In genomic region chr19:46015080-46015960, GRCh38 we compare ENCODE assay signal across 8 cellular contexts. TPM values are rescaled to one million over a fixed set of nuclear protein-coding genes. Genes with fewer than 3 reads are reported as not detected.
A peak's percentile ranks its signal among the peaks of the same experiment; 100 is the strongest.
DNase-seq lines count a peak whose midpoint lies in the region; ATAC-seq, FAIRE-seq and TF ChIP-seq lines count a peak whose summit lies in the region.

No MANE protein-coding gene starts in this region.

- TF ChIP-seq CTCF in endothelial cell of umbilical vein (IDR thresholded peaks at IDR 0.05; ENCODE audit: extremely low read depth in 1 of 2, insufficient read depth in 1 of 2, low read depth in 1 of 2, low read length in 2 of 2) (no peak), nephron (IDR thresholded peaks at IDR 0.05; ENCODE audit: unreplicated experiment in 3 of 3) (no peak), stomach (IDR thresholded peaks at IDR 0.05) (no peak)

- TF ChIP-seq POLR2A in endothelial cell of umbilical vein (IDR thresholded peaks at IDR 0.05; ENCODE audit: low read depth, low read length) (no peak), stomach (IDR thresholded peaks at IDR 0.05) (no peak)

- no TSS peak for BruUV-seq in endothelial cell of umbilical vein (replicated peaks; lab: Mats Ljungman, UMichigan)

- H3K27me3 ChIP-seq in endothelial cell of umbilical vein (ENCODE audit: control insufficient read depth in 2 of 2, insufficient read depth in 2 of 2, low read length in 2 of 2) (peaks cover 4 to 8% of the 10 kb centered on the region in 2 experiments), stomach (peaks cover 0 to 38% (median 20%) of the 10 kb centered on the region in 3 donors)

- WGBS in stomach, 5 donors = 4 to 10% (median 7%) methylated on average over 42 to 72 of the region's 72 CpGs

- no peaks in the 10 kb centered on the region for H3K9me1 ChIP-seq in endothelial cell of umbilical vein (replicated peaks; ENCODE audit: control insufficient read depth, extremely low read depth, insufficient read depth, low read length)

- peak overlapping the region in 1 of 3 experiments; percentile 22 for H3K4me3 ChIP-seq in endothelial cell of umbilical vein (replicated peaks in 1 of 3; ENCODE audit: insufficient read depth in 1 of 3, low read depth in 1 of 3, low read length in 3 of 3)
- H3K4me3 ChIP-seq in stomach = peak overlapping the region; percentile 53 to 91 (median 76)

- peak overlapping the region; percentile 1 for H3K4me2 ChIP-seq in endothelial cell of umbilical vein (ENCODE audit: insufficient read depth, low read length)

- FAIRE-seq in endothelial cell of umbilical vein (lab: Jason Lieb, UNC) = peak; percentile 55

- peak overlapping the region; percentile 23 for H2AFZ ChIP-seq in endothelial cell of umbilical vein (ENCODE audit: low read depth, low read length)

- H3K9me3 ChIP-seq in endothelial cell of umbilical vein (replicated peaks; ENCODE audit: control insufficient read depth, insufficient read depth, low read length) = no peaks in the 10 kb centered on the region
- no peaks in the 10 kb centered on the region for H3K9me3 ChIP-seq in stomach

- ATAC-seq in HG03520 (IDR thresholded peaks at IDR 0.05; ENCODE audit: unreplicated experiment) = no peak
- ATAC-seq in GM18867 (IDR thresholded peaks at IDR 0.05; ENCODE audit: unreplicated experiment) = no peak

- dilution Hi-C loops in endothelial cell of umbilical vein (cut with MboI; ENCODE audit: extremely low pct_ligation_motif_present, low sequenced_read_pairs) = no loop called here

- peaks cover 14% of the 10 kb centered on the region for H3K4me1 Mint-ChIP-seq in nephron

- no peaks in the 10 kb centered on the region for H3K9me3 Mint-ChIP-seq in nephron

- H3K4me1 ChIP-seq in endothelial cell of umbilical vein (ENCODE audit: control insufficient read depth, extremely low read depth, insufficient read depth, low read length) = peaks cover 11% of the 10 kb centered on the region
- peaks cover 27 to 31% (median 29%) of the 10 kb centered on the region in 4 donors for H3K4me1 ChIP-seq in stomach

- POLR2A ChIA-PET in endothelial cell of umbilical vein (lab: Charles Lee) = interaction anchor here (0.9 kb wide), 1 partner anchor 20 kb away, joined by 3 read pairs; the partner anchor contains the start of gene CCDC61

- no peaks in the 10 kb centered on the region for H4K20me1 ChIP-seq in endothelial cell of umbilical vein (replicated peaks; ENCODE audit: control insufficient read depth, extremely low read depth, insufficient read depth, low read length)

- peak overlapping the region; percentile 67 to 81 (median 71) for H3K4me3 Mint-ChIP-seq in nephron

- H3K36me3 ChIP-seq in endothelial cell of umbilical vein (ENCODE audit: control insufficient read depth in 2 of 2, extremely low read depth in 1 of 2, insufficient read depth in 2 of 2, low read length in 2 of 2) (peaks cover 0 to 5% of the 10 kb centered on the region in 2 experiments), stomach (peaks cover 0 to 25% (median 15%) of the 10 kb centered on the region in 4 donors)

- H3K27me3 Mint-ChIP-seq in nephron (ENCODE audit: low read depth) = peaks cover 53% of the 10 kb centered on the region

- no peak overlapping the region for H3K27ac Mint-ChIP-seq in nephron

- no peak for TF ChIP-seq EP300 in stomach (IDR thresholded peaks at IDR 0.05)

- no peak overlapping the region for H3K27ac ChIP-seq in endothelial cell of umbilical vein (ENCODE audit: insufficient read depth, low read depth, low read length)
- peak overlapping the region in 2 of 5 donors; percentile 36 to 58 for H3K27ac ChIP-seq in stomach

- CTCF ChIA-PET in endothelial cell of umbilical vein (lab: Charles Lee) = interaction anchor here (0.8 to 3.0 kb wide), 13 partner anchors 8 to 152 kb away, joined by 3 to 52 read pairs (median 4); partner anchors contain the start of genes NOVA2, PGLYRP1 and SYMPK

- no peaks in the 10 kb centered on the region for H3K79me2 ChIP-seq in endothelial cell of umbilical vein (ENCODE audit: control insufficient read depth, insufficient read depth, low read length)

- peaks cover 3% of the 10 kb centered on the region for H3K36me3 Mint-ChIP-seq in nephron (ENCODE audit: low read depth)

- H3K9ac ChIP-seq in endothelial cell of umbilical vein (replicated peaks; ENCODE audit: extremely low read depth, insufficient read depth, low read length) = peak overlapping the region; percentile 1

- peak; percentile 71 for DNase-seq in DMS153 treated with DMSO at 0.1 percent for 48 hours (lab: John Stamatoyannopoulos, UW; ENCODE audit: unreplicated experiment)
- DNase-seq in NCI-H2107 treated with DMSO at 0.1 percent for 48 hours (lab: John Stamatoyannopoulos, UW; ENCODE audit: unreplicated experiment) = peak; percentile 48
- DNase-seq in activated CD8-positive, alpha-beta memory T cell treated with anti-CD3 and anti-CD28 coated beads, Interleukin-2, amount 50 U/mL, for 48 hours = peak; percentile 81
- DNase-seq in endothelial cell of umbilical vein (ENCODE audit: low read depth, low spot score) = peak; percentile 51
- peak; percentile 90 for DNase-seq in stomach

- intact Hi-C loops in endothelial cell of umbilical vein (cut with micrococcal nuclease) = loop anchor here (1.0 to 5.0 kb wide), 2 partner anchors 88 to 132 kb away; no protein-coding TSS in a partner anchor
- intact Hi-C loops in stomach (cut with DNase I; ENCODE audit: low total_unique reads) = no loop called here

TF ChIP-seq in endothelial cell of umbilical vein, 7 proteins besides CTCF, POLR2A, EP300 and RAD21:
- no peak for TF ChIP-seq JUN (IDR thresholded peaks at IDR 0.05; ENCODE audit: borderline replicate concordance, insufficient read depth, insufficient read length, low read depth)

RNA-seq across cellular contexts. Expression of gene PGLYRP1, which starts 7.5 kb away (rescaled TPM):
- total RNA-seq in endothelial cell of umbilical vein = not detected in 2 replicates
- polyA plus RNA-seq in endothelial cell of umbilical vein = not detected in 2 replicates
- polyA plus RNA-seq in endothelial cell of umbilical vein (2011; cell fraction: cytosol; rRNA removed) = not detected in 2 replicates
- polyA plus RNA-seq in endothelial cell of umbilical vein (2011; cell fraction: nucleus; rRNA removed) = not detected in 2 replicates
- not detected in 2 replicates for polyA plus RNA-seq in endothelial cell of umbilical vein (2012)
- polyA minus RNA-seq in endothelial cell of umbilical vein = not detected in 2 replicates
- polyA minus RNA-seq in endothelial cell of umbilical vein (2011; cell fraction: cytosol; rRNA and poly(A)+ RNA removed) = not detected
- not detected in 2 replicates for polyA minus RNA-seq in endothelial cell of umbilical vein (2011; cell fraction: nucleus; rRNA and poly(A)+ RNA removed)
- not detected for total RNA-seq in stomach
- 1 to 10 TPM in 1 of 3 donors, under 1 TPM in 1, not detected in 1; 0.56 to 3.5 TPM for polyA plus RNA-seq in stomach

RNA-seq across cellular contexts. Expression of gene CCDC61, which starts 20.1 kb away (rescaled TPM):
- total RNA-seq in endothelial cell of umbilical vein (14.8 and 20.1 TPM in 2 replicates), stomach (10 to 100 TPM in 3 of 5 donors, 1 to 10 TPM in 2; 2.4 to 38.8 (median 14.5) TPM)
- polyA plus RNA-seq in endothelial cell of umbilical vein (9.6 and 10.3 TPM in 2 replicates), stomach (10 to 100 TPM; 10.7 to 17.9 (median 12.0) TPM)
- polyA plus RNA-seq in endothelial cell of umbilical vein (2011; cell fraction: cytosol; rRNA removed) = 6.7 and 8.7 TPM in 2 replicates
- polyA plus RNA-seq in endothelial cell of umbilical vein (2011; cell fraction: nucleus; rRNA removed) = 19.2 and 22.3 TPM in 2 replicates
- 6.3 and 12.3 TPM in 2 replicates for polyA plus RNA-seq in endothelial cell of umbilical vein (2012)
- polyA minus RNA-seq in endothelial cell of umbilical vein = 6.4 and 11.9 TPM in 2 replicates
- 0.92 TPM for polyA minus RNA-seq in endothelial cell of umbilical vein (2011; cell fraction: cytosol; rRNA and poly(A)+ RNA removed)
- polyA minus RNA-seq in endothelial cell of umbilical vein (2011; cell fraction: nucleus; rRNA and poly(A)+ RNA removed) = 7.0 and 18.4 TPM in 2 replicates

RNA-seq across cellular contexts. Expression of gene IGFL4, which starts 25.5 kb away (rescaled TPM):
- total RNA-seq in endothelial cell of umbilical vein = not detected in 2 replicates
- polyA plus RNA-seq in endothelial cell of umbilical vein = not detected in 2 replicates
- not detected in 2 replicates for polyA plus RNA-seq in endothelial cell of umbilical vein (2011; cell fraction: cytosol; rRNA removed)
- not detected in 2 replicates for polyA plus RNA-seq in endothelial cell of umbilical vein (2011; cell fraction: nucleus; rRNA removed)
- not detected in 2 replicates for polyA plus RNA-seq in endothelial cell of umbilical vein (2012)
- not detected in 2 replicates for polyA minus RNA-seq in endothelial cell of umbilical vein
- not detected for polyA minus RNA-seq in endothelial cell of umbilical vein (2011; cell fraction: cytosol; rRNA and poly(A)+ RNA removed)
- not detected in 2 replicates for polyA minus RNA-seq in endothelial cell of umbilical vein (2011; cell fraction: nucleus; rRNA and poly(A)+ RNA removed)
- total RNA-seq in stomach = not detected
- polyA plus RNA-seq in stomach = under 1 TPM in 1 of 3 donors, not detected in 2; 0.15 TPM

RNA-seq across cellular contexts. Expression of gene NOVA2, which starts 41.7 kb away (rescaled TPM):
- total RNA-seq in endothelial cell of umbilical vein (34.2 and 35.2 TPM in 2 replicates), stomach (1 to 10 TPM in 2 of 5 donors, under 1 TPM in 1, not detected in 2; 0.45 to 1.8 (median 1.2) TPM)
- polyA plus RNA-seq in endothelial cell of umbilical vein (4.2 and 5.6 TPM in 2 replicates), stomach (10 to 100 TPM in 1 of 3 donors, 1 to 10 TPM in 1, under 1 TPM in 1; 0.38 to 10.7 (median 1.4) TPM)
- polyA plus RNA-seq in endothelial cell of umbilical vein (2011; cell fraction: cytosol; rRNA removed) = 6.6 and 7.5 TPM in 2 replicates
- polyA plus RNA-seq in endothelial cell of umbilical vein (2011; cell fraction: nucleus; rRNA removed) = 9.8 and 12.1 TPM in 2 replicates
- polyA plus RNA-seq in endothelial cell of umbilical vein (2012) = 8.7 and 10.4 TPM in 2 replicates
- polyA minus RNA-seq in endothelial cell of umbilical vein = 13.0 and 16.1 TPM in 2 replicates
- not detected for polyA minus RNA-seq in endothelial cell of umbilical vein (2011; cell fraction: cytosol; rRNA and poly(A)+ RNA removed)
- 8.9 and 9.0 TPM in 2 replicates for polyA minus RNA-seq in endothelial cell of umbilical vein (2011; cell fraction: nucleus; rRNA and poly(A)+ RNA removed)
